ENCODE assay signal across 8 cellular contexts in genomic region chr5:112862085-112862484, GRCh38. TPM values are rescaled to one million over a fixed set of nuclear protein-coding genes. Genes with fewer than 3 reads are reported as not detected.
DNase-seq lines count a peak whose midpoint lies in the region; ATAC-seq, FAIRE-seq and TF ChIP-seq lines count a peak whose summit lies in the region.

No MANE protein-coding gene starts in this region.

- H3K4me3 ChIP-seq in A673 (ENCODE audit: low read depth, low read length, poor library complexity, severe bottlenecking), result peak overlapping the region; percentile 71
- peak overlapping the region; percentile 95 for H3K4me3 ChIP-seq in HFF-Myc (replicated peaks; ENCODE audit: low read depth, low read length)
- H3K4me3 ChIP-seq in K562, result peak overlapping the region; percentile 82
- peak overlapping the region; percentile 88 for H3K4me3 ChIP-seq in mesodermal cell (ENCODE audit: extremely low read depth, insufficient read depth, low read length, poor library complexity, severe bottlenecking)

- BruUV-seq in A673 (replicated peaks; lab: Mats Ljungman, UMichigan) (no TSS peak), K562 (replicated peaks; lab: Mats Ljungman, UMichigan) (no TSS peak)

- peaks cover 16% of the 10 kb centered on the region for H3K4me1 ChIP-seq in A673 (ENCODE audit: insufficient read depth, low read length, poor library complexity, severe bottlenecking)
- H3K4me1 ChIP-seq in K562 (replicated peaks in 1 of 2; ENCODE audit: control insufficient read depth in 2 of 2, insufficient read depth in 2 of 2, low read length in 2 of 2), result peaks cover 0 to 12% of the 10 kb centered on the region in 2 experiments; a peak in 2 of 5 replicates
- no peaks in the 10 kb centered on the region for H3K4me1 ChIP-seq in mesodermal cell (ENCODE audit: control insufficient read depth, insufficient read depth, low read length, poor library complexity, severe bottlenecking)

- ATAC-seq in K562 (no peak; the same call in 2 of the 3 replicates), GM21825 (IDR thresholded peaks at IDR 0.05; ENCODE audit: unreplicated experiment) (no peak)

- peak overlapping the region; percentile 85 for H3K4me2 ChIP-seq in K562 (ENCODE audit: insufficient read depth, low read length)

- DNase-seq in A673 (ENCODE audit: low spot score) (peak; percentile 17), HFF-Myc (ENCODE audit: extremely low read depth, low read depth) (no peak), K562 (ENCODE audit: extremely low read depth in 1 of 4, low spot score in 3 of 4) (peak in 3 of 4 experiments; percentile 20 to 30 (median 24)), A172 (ENCODE audit: low spot score) (no peak), NCI-H1048 (lab: John Stamatoyannopoulos, UW) (no peak), germinal center (ENCODE audit: low spot score) (no peak)

- no peaks in the 10 kb centered on the region for H3K9me1 ChIP-seq in K562 (ENCODE audit: control insufficient read depth, insufficient read depth, low read length)

- no peaks in the 10 kb centered on the region for H3K27me3 ChIP-seq in A673 (replicated peaks; ENCODE audit: insufficient read depth, low read depth, low read length, poor library complexity)
- H3K27me3 ChIP-seq in K562 (ENCODE audit: control insufficient read depth in 2 of 2, insufficient read depth in 2 of 2, low read length in 2 of 2), result no peaks in the 10 kb centered on the region

- TF ChIP-seq CTCF in A673 (conservative IDR thresholded peaks at IDR 0.05; ENCODE audit: low read depth, low read length), result no peak
- no peak for TF ChIP-seq CTCF in HFF-Myc (IDR thresholded peaks at IDR 0.05; ENCODE audit: low read depth, low read length, missing control alignments)
- TF ChIP-seq CTCF in K562 (IDR thresholded peaks at IDR 0.05 in 2 of 3, conservative IDR thresholded peaks at IDR 0.05 in 1 of 3; ENCODE audit: insufficient read depth in 2 of 3, low read depth in 1 of 3, low read length in 3 of 3), result no peak

- POLR2A ChIA-PET in A673 (lab: Charles Lee; ENCODE audit: low non-redundant PET), result no interaction called here
- POLR2A ChIA-PET in K562 (lab: Yijun Ruan, JAX), result interaction anchor here (1.5 to 2.0 kb wide), 2 partner anchors 14 kb away, joined by 4 to 12 read pairs; no protein-coding TSS in a partner anchor

- in situ Hi-C loops in K562 (cut with MboI), result no loop called here

- no peak for TF ChIP-seq EP300 in K562 (IDR thresholded peaks at IDR 0.05; ENCODE audit: low read length)

- CTCF ChIA-PET in A673 (lab: Charles Lee), result no interaction called here
- CTCF ChIA-PET in K562 (lab: Yijun Ruan, JAX; ENCODE audit: low intra/inter-chr PET ratio), result no interaction called here

- H3K27ac ChIP-seq in A673 (ENCODE audit: low read depth, low read length, poor library complexity, severe bottlenecking), result peak overlapping the region; percentile 88
- H3K27ac ChIP-seq in K562 (ENCODE audit: extremely low read depth, low read depth, low read length), result peak overlapping the region; percentile 81; the same call in 2 of the 3 replicates
- peak overlapping the region; percentile 26 for H3K27ac ChIP-seq in mesodermal cell (ENCODE audit: low read depth, low read length, severe bottlenecking)

- WGBS in K562 (ENCODE audit: insufficient coverage, low coverage, missing lambda C conversion rate), result 5% methylated on average over 9 of the region's 9 CpGs
- WGBS in mesodermal cell (ENCODE audit: insufficient coverage in 2 of 2), 2 experiments, result 27 to 32% methylated on average over 6 of the region's 9 CpGs

- no peak for TF ChIP-seq POLR2A in K562 (conservative IDR thresholded peaks at IDR 0.05)

- no peak for TF ChIP-seq RAD21 in K562 (CRISPR knock-in tag; conservative IDR thresholded peaks at IDR 0.05 in 1 of 2, IDR thresholded peaks at IDR 0.05 in 1 of 2)

- no peak for FAIRE-seq in K562 (lab: Jason Lieb, UNC)

- intact Hi-C loops in A673 (cut with micrococcal nuclease; ENCODE audit: unreplicated experiment), result no loop called here
- intact Hi-C loops in K562 (cut with micrococcal nuclease), result loop anchor here (5.0 kb wide), 2 partner anchors 115 to 170 kb away; partner anchors contain the start of gene DCP2

- no peaks in the 10 kb centered on the region for H3K9me3 ChIP-seq in A673 (ENCODE audit: low read depth, low read length, poor library complexity, severe bottlenecking)
- no peaks in the 10 kb centered on the region for H3K9me3 ChIP-seq in K562 (replicated peaks; ENCODE audit: control insufficient read depth, insufficient read depth, low read depth, low read length)
- no peaks in the 10 kb centered on the region for H3K9me3 ChIP-seq in mesodermal cell (ENCODE audit: control insufficient read depth, low read length)

- peaks cover 48% of the 10 kb centered on the region for H3K79me2 ChIP-seq in K562 (ENCODE audit: control insufficient read depth, insufficient read depth, low read length)

- H4K20me1 ChIP-seq in K562 (replicated peaks; ENCODE audit: control insufficient read depth, insufficient read depth, low read length), result no peaks in the 10 kb centered on the region

- peak overlapping the region; percentile 84 to 94 for H3K9ac ChIP-seq in K562 (ENCODE audit: insufficient read depth in 1 of 2, low read depth in 2 of 2, low read length in 2 of 2)

- no peak overlapping the region for H2AFZ ChIP-seq in K562 (ENCODE audit: low read depth, low read length)

- H3K36me3 ChIP-seq in A673 (ENCODE audit: insufficient read depth, low read length, poor library complexity, severe bottlenecking) (peaks cover 42% of the 10 kb centered on the region), K562 (ENCODE audit: control insufficient read depth, insufficient read depth, low read length) (peaks cover 46% of the 10 kb centered on the region), mesodermal cell (ENCODE audit: control insufficient read depth, insufficient read depth, low read length) (peaks cover 48% of the 10 kb centered on the region)

TF ChIP-seq in K562, 482 proteins besides CTCF, POLR2A, EP300 and RAD21 (continues in another document):
- TF ChIP-seq DMBX1 (CRISPR knock-in tag; IDR thresholded peaks at IDR 0.05; ENCODE audit: borderline replicate concordance), result no peak
- no peak for TF ChIP-seq TSC22D4 (tag; IDR thresholded peaks at IDR 0.05)
- no peak for TF ChIP-seq ETV6 (IDR thresholded peaks at IDR 0.05; ENCODE audit: borderline replicate concordance in 1 of 2, low read depth in 2 of 2, low read length in 1 of 2)
- no peak for TF ChIP-seq ETV6 (CRISPR knock-in tag; IDR thresholded peaks at IDR 0.05; ENCODE audit: borderline replicate concordance)

RNA-seq across cellular contexts. Expression of gene SRP19, which starts 1.0 kb away (rescaled TPM):
- 72.4 and 73.9 TPM in 2 replicates for total RNA-seq in A673 (2021)
- 29.6 and 86.1 TPM in 2 replicates for total RNA-seq in K562 (2011; cell fraction: chromatin; rRNA removed; ENCODE audit: low replicate concordance)
- 14.9 and 19.2 TPM in 2 replicates for total RNA-seq in K562 (2011; cell fraction: nucleolus; rRNA removed)
- total RNA-seq in K562 (2011; cell fraction: nucleoplasm; rRNA removed), result 35.4 and 59.2 TPM in 2 replicates
- total RNA-seq in K562 (2014; rRNA removed), result 55.3 and 78.4 TPM in 2 replicates
- 146 and 163 TPM in 2 replicates for total RNA-seq in K562 (2014; rRNA removed; fragmentation: Illumina TruSeq; extraction: Trizol)
- 143 and 155 TPM in 2 replicates for total RNA-seq in K562 (2015; rRNA removed; fragmentation: Illumina TruSeq; extraction: Trizol)
- total RNA-seq in K562 (2021), result 52.3 and 52.5 TPM in 2 replicates
- polyA plus RNA-seq in K562 (2011; rRNA removed), result 63.0 and 88.7 TPM in 2 replicates
- polyA plus RNA-seq in K562 (2011; cell fraction: cytosol; rRNA removed), result 7.6 and 19.4 TPM in 2 replicates
- polyA plus RNA-seq in K562 (2011; cell fraction: nucleus; rRNA removed), result 13.6 and 22.5 TPM in 2 replicates
- 76.5 and 93.7 TPM in 2 replicates for polyA plus RNA-seq in K562 (2012)
- polyA plus RNA-seq in K562 (2014; fragmentation: Illumina TruSeq; extraction: Trizol), result 137 and 159 TPM in 2 replicates
- polyA plus RNA-seq in K562 (2014; fragmentation: Nextera tagmentation; extraction: Ambion mirVana), result 100 to 1,000 TPM; 287 to 357 TPM
- 109 and 138 TPM in 2 replicates for polyA plus RNA-seq in K562 (2014; rRNA removed)
- polyA minus RNA-seq in K562 (2011; rRNA and poly(A)+ RNA removed), result 34.8 and 47.2 TPM in 2 replicates
- 6.0 and 21.6 TPM in 2 replicates for polyA minus RNA-seq in K562 (2011; cell fraction: cytosol; rRNA and poly(A)+ RNA removed)
- polyA minus RNA-seq in K562 (2011; cell fraction: nucleus; rRNA and poly(A)+ RNA removed), result 9.3 and 20.5 TPM in 2 replicates
- polyA plus RNA-seq in mesodermal cell (2013, experiment 1 of 2), result 76.9 TPM
- polyA plus RNA-seq in mesodermal cell (2013, experiment 2 of 2), result 85.8 TPM
- total RNA-seq in A172 (2014; rRNA removed; shearing (Covaris generic)), result 167 and 224 TPM in 2 replicates

RNA-seq across cellular contexts. Expression of gene REEP5, which starts 59.9 kb away (rescaled TPM):
- total RNA-seq in A673 (2021) (42.8 and 50.5 TPM in 2 replicates), K562 (2014; rRNA removed) (17.5 and 34.9 TPM in 2 replicates), K562 (2014; rRNA removed; fragmentation: Illumina TruSeq; extraction: Trizol) (17.3 and 17.4 TPM in 2 replicates), K562 (2015; rRNA removed; fragmentation: Illumina TruSeq; extraction: Trizol) (13.8 and 14.7 TPM in 2 replicates), K562 (2021) (36.3 and 39.2 TPM in 2 replicates)
- 38.2 and 76.7 TPM in 2 replicates for total RNA-seq in K562 (2011; cell fraction: chromatin; rRNA removed; ENCODE audit: low replicate concordance)
- total RNA-seq in K562 (2011; cell fraction: nucleolus; rRNA removed), result 120 and 131 TPM in 2 replicates
- total RNA-seq in K562 (2011; cell fraction: nucleoplasm; rRNA removed), result 54.9 and 77.7 TPM in 2 replicates
- polyA plus RNA-seq in K562 (2011; rRNA removed) (84.8 and 84.9 TPM in 2 replicates), K562 (2014; fragmentation: Illumina TruSeq; extraction: Trizol) (25.3 and 30.4 TPM in 2 replicates), K562 (2014; fragmentation: Nextera tagmentation; extraction: Ambion mirVana) (100 to 1,000 TPM; 100 to 102 TPM), K562 (2014; rRNA removed) (36.0 and 58.0 TPM in 2 replicates)
- polyA plus RNA-seq in K562 (2011; cell fraction: cytosol; rRNA removed), result 66.6 and 67.4 TPM in 2 replicates
- 43.3 and 49.6 TPM in 2 replicates for polyA plus RNA-seq in K562 (2011; cell fraction: nucleus; rRNA removed)
- polyA plus RNA-seq in K562 (2012), result 32.9 and 33.5 TPM in 2 replicates
- polyA minus RNA-seq in K562 (2011; rRNA and poly(A)+ RNA removed), result 50.5 and 69.1 TPM in 2 replicates
- 20.9 and 37.0 TPM in 2 replicates for polyA minus RNA-seq in K562 (2011; cell fraction: cytosol; rRNA and poly(A)+ RNA removed)
- polyA minus RNA-seq in K562 (2011; cell fraction: nucleus; rRNA and poly(A)+ RNA removed), result 19.0 and 31.1 TPM in 2 replicates
- 64.9 TPM for polyA plus RNA-seq in mesodermal cell (2013, experiment 1 of 2)
- 56.5 TPM for polyA plus RNA-seq in mesodermal cell (2013, experiment 2 of 2)
- 31.6 and 36.0 TPM in 2 replicates for total RNA-seq in A172 (2014; rRNA removed; shearing (Covaris generic))

Comparison
In these comparisons a context has a peak if more than half of its experiments do, and no peak if none do; other contexts are left out.
1. DNase-seq: peak in A673 (single experiment) and K562 (3 of 4); none in HFF-Myc (single experiment), A172 (single experiment), NCI-H1048 (single experiment) and germinal center (single experiment).
2. H3K27ac ChIP-seq: peak in every context shown above with its lines; median percentile 88 in A673; 81 in K562; 26 in mesodermal cell.
3. Peak in every context shown above with its lines, with median percentiles within 50 percentile points of each other: H3K4me3 ChIP-seq.